Comparison of ENCODE assay signal across 25 cellular contexts in genomic region chr1:160293020-160293968, GRCh38. TPM values are rescaled to one million over a fixed set of nuclear protein-coding genes. Genes with fewer than 3 reads are reported as not detected.
DNase-seq lines count a peak whose midpoint lies in the region; ATAC-seq lines count a peak whose summit lies in the region.
"Had no signal": no experiment of that assay in that cellular context is flagged by ENCODE, and none has a peak within 500 bp of the region (broad histone marks: within the 10 kb centered on the region; RNA-seq: fewer than 3 reads in every experiment).

No MANE protein-coding gene starts in this region.

- no peaks in the 10 kb centered on the region for H3K9me3 ChIP-seq in mesodermal cell (ENCODE audit: control insufficient read depth, low read length)
- H3K9me3 ChIP-seq: prostate gland, thyroid gland had no signal

- 98 to 100% methylated on average over 2 to 4 of the region's 8 CpGs for WGBS in mesodermal cell (ENCODE audit: insufficient coverage in 2 of 2), 2 experiments

- DNase-seq in Ammon's horn (ENCODE audit: low spot score): peak; percentile 15
- DNase-seq in LHCN-M2 (ENCODE audit: low read depth): peak; percentile 30
- no peak for DNase-seq in NK-92 (lab: John Stamatoyannopoulos, UW; ENCODE audit: unreplicated experiment)
- DNase-seq in NCI-H446 (lab: John Stamatoyannopoulos, UW): no peak
- DNase-seq: activated naive CD8-positive, alpha-beta T cell treated with anti-CD3 and anti-CD28 coated beads, Interleukin-2, amount 50 U/mL, for 24 hours; CD4-positive, alpha-beta memory T cell; DMS153; foreskin keratinocyte; H7; NCI-H1048; NCI-H1930; NCI-H2227 treated with DMSO at 0.1 percent for 48 hours; NCI-H82; OCI-M1; Right ventricle myocardium superior; stimulated activated CD4-positive, alpha-beta T cell treated with anti-CD3 and anti-CD28 coated beads, Interleukin-2, amount 100 ng/mL, for 24 hours; stimulated activated naive B cell treated with anti-CD40 and anti-IgM and Interleukin-4, amounts not matched to agents 10 μg/mL and 1 μg/mL and 100 μg/mL, for 72 hours; thyroid gland had no signal

- no peak overlapping the region for H3K4me3 ChIP-seq in mesodermal cell (ENCODE audit: extremely low read depth, insufficient read depth, low read length, poor library complexity, severe bottlenecking)
- H3K4me3 ChIP-seq: K562, prostate gland, thyroid gland had no signal

- H3K36me3 Mint-ChIP-seq in dendritic cell treated with granulocyte-macrophage colony-stimulating factor and Interleukin-4, amounts not matched to agents 40 ng/mL and 50 ng/mL, for 4 days (ENCODE audit: low read depth): peaks cover 98% of the 10 kb centered on the region

- H3K4me1 ChIP-seq in mesodermal cell (ENCODE audit: control insufficient read depth, insufficient read depth, low read length, poor library complexity, severe bottlenecking): no peaks in the 10 kb centered on the region
- H3K4me1 ChIP-seq: foreskin keratinocyte, prostate gland, thyroid gland had no signal

- intact Hi-C loops in dendritic cell treated with granulocyte-macrophage colony-stimulating factor and Interleukin-4, amounts not matched to agents 40 ng/mL and 50 ng/mL, for 4 days (cut with micrococcal nuclease): loop anchor here (5.0 kb wide), 1 partner anchor 84 kb away; no protein-coding TSS in a partner anchor

- peaks cover 100% of the 10 kb centered on the region for H3K36me3 ChIP-seq in mesodermal cell (ENCODE audit: control insufficient read depth, insufficient read depth, low read length)

- no peaks in the 10 kb centered on the region for H3K9me3 Mint-ChIP-seq in dendritic cell treated with granulocyte-macrophage colony-stimulating factor and Interleukin-4, amounts not matched to agents 40 ng/mL and 50 ng/mL, for 4 days
- H3K9me3 Mint-ChIP-seq: activated naive CD8-positive, alpha-beta T cell treated with anti-CD3 and anti-CD28 coated beads, Interleukin-2, amount 50 U/mL, for 24 hours; activated T-helper 1 cell treated with anti-CD3 and anti-CD28 coated beads, Interleukin-12 subunit alpha, Interleukin-12 subunit beta, Interleukin-2, Interleukin-4 antibody, amounts not matched to agents 30 ng/mL and 10 ng/mL and 1 ng/mL, durations not matched to agents 14 hours and 24 hours and 36 hours; CD4-positive, alpha-beta memory T cell; stimulated activated naive B cell treated with anti-CD40 and anti-IgM and Interleukin-4, amounts not matched to agents 10 μg/mL and 1 μg/mL and 100 μg/mL, for 72 hours had no signal

- H3K4me1 Mint-ChIP-seq in dendritic cell treated with granulocyte-macrophage colony-stimulating factor and Interleukin-4, amounts not matched to agents 40 ng/mL and 50 ng/mL, for 4 days (ENCODE audit: low read depth): peaks cover 21% of the 10 kb centered on the region
- H3K4me1 Mint-ChIP-seq: activated naive CD8-positive, alpha-beta T cell treated with anti-CD3 and anti-CD28 coated beads, Interleukin-2, amount 50 U/mL, for 24 hours had no signal

- H3K27ac Mint-ChIP-seq in dendritic cell treated with granulocyte-macrophage colony-stimulating factor and Interleukin-4, amounts not matched to agents 40 ng/mL and 50 ng/mL, for 4 days: peak overlapping the region; percentile 52
- H3K27ac Mint-ChIP-seq: activated naive CD8-positive, alpha-beta T cell treated with anti-CD3 and anti-CD28 coated beads, Interleukin-2, amount 50 U/mL, for 24 hours; activated T-helper 1 cell treated with anti-CD3 and anti-CD28 coated beads, Interleukin-12 subunit alpha, Interleukin-12 subunit beta, Interleukin-2, Interleukin-4 antibody, amounts not matched to agents 30 ng/mL and 10 ng/mL and 1 ng/mL, durations not matched to agents 14 hours and 24 hours and 36 hours had no signal

- H3K27ac ChIP-seq in mesodermal cell (ENCODE audit: low read depth, low read length, severe bottlenecking): peak overlapping the region; percentile 30
- H3K27ac ChIP-seq: foreskin keratinocyte, prostate gland, thyroid gland had no signal

- H3K4me3 Mint-ChIP-seq in dendritic cell treated with granulocyte-macrophage colony-stimulating factor and Interleukin-4, amounts not matched to agents 40 ng/mL and 50 ng/mL, for 4 days: no peak overlapping the region
- H3K4me3 Mint-ChIP-seq: activated naive CD8-positive, alpha-beta T cell treated with anti-CD3 and anti-CD28 coated beads, Interleukin-2, amount 50 U/mL, for 24 hours; activated T-helper 1 cell treated with anti-CD3 and anti-CD28 coated beads, Interleukin-12 subunit alpha, Interleukin-12 subunit beta, Interleukin-2, Interleukin-4 antibody, amounts not matched to agents 30 ng/mL and 10 ng/mL and 1 ng/mL, durations not matched to agents 14 hours and 24 hours and 36 hours; CD4-positive, alpha-beta memory T cell; stimulated activated naive B cell treated with anti-CD40 and anti-IgM and Interleukin-4, amounts not matched to agents 10 μg/mL and 1 μg/mL and 100 μg/mL, for 72 hours had no signal

- no peaks in the 10 kb centered on the region for H3K27me3 Mint-ChIP-seq in dendritic cell treated with granulocyte-macrophage colony-stimulating factor and Interleukin-4, amounts not matched to agents 40 ng/mL and 50 ng/mL, for 4 days
- H3K27me3 Mint-ChIP-seq: activated naive CD8-positive, alpha-beta T cell treated with anti-CD3 and anti-CD28 coated beads, Interleukin-2, amount 50 U/mL, for 24 hours; CD4-positive, alpha-beta memory T cell; stimulated activated naive B cell treated with anti-CD40 and anti-IgM and Interleukin-4, amounts not matched to agents 10 μg/mL and 1 μg/mL and 100 μg/mL, for 72 hours had no signal

- no peak for ATAC-seq in GM21619 (IDR thresholded peaks at IDR 0.05; ENCODE audit: unreplicated experiment)
- ATAC-seq in HG02588 (IDR thresholded peaks at IDR 0.05; ENCODE audit: unreplicated experiment): no peak
- ATAC-seq: activated naive CD8-positive, alpha-beta T cell treated with anti-CD3 and anti-CD28 coated beads, Interleukin-2, amount 50 U/mL, for 24 hours; foreskin keratinocyte; K562; stimulated activated naive B cell treated with anti-CD40 and anti-IgM and Interleukin-4, amounts not matched to agents 10 μg/mL and 1 μg/mL and 100 μg/mL, for 72 hours had no signal

RNA-seq across cellular contexts. Expression of gene PEX19, which starts 8.4 kb away (rescaled TPM):
- total RNA-seq in LHCN-M2 (2014; rRNA removed): 81.8 and 83.7 TPM in 2 replicates
- polyA plus RNA-seq in LHCN-M2 (2012): 44.8 TPM
- polyA plus RNA-seq in mesodermal cell (2013, experiment 1 of 2): 60.5 TPM
- polyA plus RNA-seq in mesodermal cell (2013, experiment 2 of 2): 52.2 TPM

RNA-seq across cellular contexts. Expression of gene DCAF8, which starts 30.9 kb away (rescaled TPM):
- 73.1 and 76.4 TPM in 2 replicates for total RNA-seq in LHCN-M2 (2014; rRNA removed)
- 44.3 TPM for polyA plus RNA-seq in LHCN-M2 (2012)
- polyA plus RNA-seq in mesodermal cell (2013, experiment 1 of 2): 99.9 TPM
- 92.4 TPM for polyA plus RNA-seq in mesodermal cell (2013, experiment 2 of 2)

RNA-seq across cellular contexts. Expression of gene COPA, which starts 49.8 kb away (rescaled TPM):
- 130 and 149 TPM in 2 replicates for total RNA-seq in LHCN-M2 (2014; rRNA removed)
- polyA plus RNA-seq in LHCN-M2 (2012): 127 TPM
- 210 TPM for polyA plus RNA-seq in mesodermal cell (2013, experiment 1 of 2)
- 194 TPM for polyA plus RNA-seq in mesodermal cell (2013, experiment 2 of 2)

RNA-seq across cellular contexts. Expression of gene NCSTN, which starts 49.9 kb away (rescaled TPM):
- 82.5 and 95.6 TPM in 2 replicates for total RNA-seq in LHCN-M2 (2014; rRNA removed)
- 66.3 TPM for polyA plus RNA-seq in LHCN-M2 (2012)
- 98.1 TPM for polyA plus RNA-seq in mesodermal cell (2013, experiment 1 of 2)
- 95.6 TPM for polyA plus RNA-seq in mesodermal cell (2013, experiment 2 of 2)

Comparison
In these comparisons a context has a peak if more than half of its experiments do, and no peak if none do; other contexts are left out.
1. DNase-seq: peak in Ammon's horn (single experiment) and LHCN-M2 (single experiment); none in NK-92 (single experiment) and NCI-H446 (0 of 2).